10 cellular contexts compared by ENCODE assay signal in the genomic region with DNA sequence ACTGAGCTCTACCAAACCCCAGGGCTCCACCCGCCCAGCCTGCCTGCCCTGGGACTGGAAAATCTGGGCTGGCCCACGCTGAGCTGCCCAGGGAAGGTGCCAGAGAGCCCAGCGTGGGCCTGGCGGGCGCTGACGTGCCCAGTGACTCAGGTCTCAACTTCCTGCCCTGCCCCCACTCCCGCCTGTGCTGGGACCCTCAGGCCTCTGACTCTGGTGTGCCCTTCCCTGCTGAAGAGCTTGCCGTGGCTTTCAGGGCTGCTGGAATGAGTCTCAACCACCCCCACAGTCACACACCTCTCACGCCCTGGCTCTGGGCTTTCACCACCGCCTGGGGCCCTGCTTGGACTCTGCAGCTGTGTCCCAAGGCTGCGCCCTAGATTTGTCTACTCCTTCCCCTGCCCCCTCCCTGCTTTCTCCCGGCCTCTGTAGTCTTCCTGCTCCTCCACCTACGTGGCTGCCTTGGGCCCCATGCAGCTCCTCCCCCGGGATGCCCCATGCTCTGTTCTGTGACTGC. TPM values are rescaled to one million over a fixed set of nuclear protein-coding genes. Genes with fewer than 3 reads are reported as not detected.
DNase-seq lines count a peak whose midpoint lies in the region; ATAC-seq and TF ChIP-seq lines count a peak whose summit lies in the region.
"Had no signal": no experiment of that assay in that cellular context is flagged by ENCODE, and none has a peak within 500 bp of the region (broad histone marks: within the 10 kb centered on the region; RNA-seq: fewer than 3 reads in every experiment).

No MANE protein-coding gene starts in this region.

- H3K27ac Mint-ChIP-seq in CD14-positive monocyte: peak overlapping the region in 3 of 7 donors; percentile 24 to 52 (median 30)
- peak overlapping the region; percentile 32 for H3K27ac Mint-ChIP-seq in central memory CD8-positive, alpha-beta T cell (ENCODE audit: low read depth)

- no peaks in the 10 kb centered on the region for H3K4me1 Mint-ChIP-seq in CD14-positive monocyte
- H3K4me1 Mint-ChIP-seq in central memory CD8-positive, alpha-beta T cell: peaks cover 10% of the 10 kb centered on the region

- DNase-seq in CD14-positive monocyte (ENCODE audit: low spot score) (peak; percentile 16), LHCN-M2 (ENCODE audit: low read depth) (peak; percentile 81), psoas muscle (peak in 1 of 2 donors; percentile 48), SK-N-DZ (ENCODE audit: low spot score) (no peak), iPS-NIHi11 (ENCODE audit: low spot score) (no peak), hepatic stellate cell (ENCODE audit: low spot score) (no peak), NOMO-1 treated with dmso at 0.1 percent for 144 hours (lab: John Stamatoyannopoulos, UW; ENCODE audit: unreplicated experiment) (no peak)
- DNase-seq in central memory CD8-positive, alpha-beta T cell (ENCODE audit: low spot score in 2 of 2): no peak
- DNase-seq: midbrain, NCI-H345 had no signal

- no peaks in the 10 kb centered on the region for H3K9me3 Mint-ChIP-seq in CD14-positive monocyte
- no peaks in the 10 kb centered on the region for H3K9me3 Mint-ChIP-seq in central memory CD8-positive, alpha-beta T cell

- no peaks in the 10 kb centered on the region for H3K4me1 ChIP-seq in psoas muscle

- H3K36me3 Mint-ChIP-seq in CD14-positive monocyte: peaks cover 43 to 65% of the 10 kb centered on the region in 2 donors
- H3K36me3 Mint-ChIP-seq in central memory CD8-positive, alpha-beta T cell (ENCODE audit: insufficient read depth): peaks cover 7% of the 10 kb centered on the region

- intact Hi-C loops in CD14-positive monocyte (cut with micrococcal nuclease) (no loop called here), psoas muscle (cut with DNase I) (no loop called here)

- 75 to 87% (median 75%) methylated on average over 14 of the region's 14 CpGs for WGBS in psoas muscle, 3 donors

- TF ChIP-seq CTCF in CD14-positive monocyte (IDR thresholded peaks at IDR 0.05) (no peak), psoas muscle (IDR thresholded peaks at IDR 0.05) (no peak)

- H3K27me3 Mint-ChIP-seq in CD14-positive monocyte (ENCODE audit: low read depth in 3 of 3): peaks cover 0 to under 1% (median 0%) of the 10 kb centered on the region in 3 donors
- H3K27me3 Mint-ChIP-seq in central memory CD8-positive, alpha-beta T cell: no peaks in the 10 kb centered on the region

- no peaks in the 10 kb centered on the region for H3K9me3 ChIP-seq in psoas muscle

- H3K4me3 Mint-ChIP-seq in CD14-positive monocyte: no peak overlapping the region
- H3K4me3 Mint-ChIP-seq in central memory CD8-positive, alpha-beta T cell: no peak overlapping the region

- H3K27me3 ChIP-seq in psoas muscle (ENCODE audit: insufficient read depth in 3 of 3, low read length in 2 of 3): no peaks in the 10 kb centered on the region

- H3K36me3 ChIP-seq in psoas muscle (ENCODE audit: insufficient read depth in 1 of 2, low read depth in 1 of 2): peaks cover 0 to 55% of the 10 kb centered on the region in 2 donors

- ATAC-seq in central memory CD8-positive, alpha-beta T cell (replicated peaks; ENCODE audit: extremely low read depth, poor library complexity, severe bottlenecking): no peak
- ATAC-seq in psoas muscle: peak in 3 of 4 donors; percentile 19 to 61 (median 31)

- H3K4me3 ChIP-seq in psoas muscle: no peak overlapping the region

- no peak overlapping the region for H3K27ac ChIP-seq in psoas muscle

RNA-seq across cellular contexts. Expression of gene LLGL1, which starts 10.4 kb away (rescaled TPM):
- polyA plus RNA-seq in CD14-positive monocyte: under 1 TPM; 0.52 to 0.76 TPM
- 53.3 and 53.7 TPM in 2 replicates for total RNA-seq in LHCN-M2 (2014; rRNA removed)
- polyA plus RNA-seq in LHCN-M2 (2012): 26.6 TPM
- 1 to 10 TPM; 6.6 to 9.4 (median 8.5) TPM for total RNA-seq in psoas muscle
- 1 to 10 TPM; 5.1 to 9.5 (median 6.2) TPM for polyA plus RNA-seq in psoas muscle
- polyA plus RNA-seq in SK-N-DZ (2014; cell fraction: cytosol; rRNA removed): 99.4 and 115 TPM in 2 replicates
- polyA plus RNA-seq in SK-N-DZ (2014; cell fraction: nucleus; rRNA removed): 83.2 and 89.5 TPM in 2 replicates

RNA-seq across cellular contexts. Expression of gene FLII, which starts 22.7 kb away (rescaled TPM):
- polyA plus RNA-seq in CD14-positive monocyte: 100 to 1,000 TPM; 145 to 227 TPM
- 284 and 286 TPM in 2 replicates for total RNA-seq in LHCN-M2 (2014; rRNA removed)
- 342 TPM for polyA plus RNA-seq in LHCN-M2 (2012)
- total RNA-seq in psoas muscle: 100 to 1,000 TPM; 517 to 816 (median 599) TPM
- 100 to 1,000 TPM; 379 to 491 (median 476) TPM for polyA plus RNA-seq in psoas muscle
- polyA plus RNA-seq in SK-N-DZ (2014; cell fraction: cytosol; rRNA removed): 45.9 and 54.5 TPM in 2 replicates
- 158 and 200 TPM in 2 replicates for polyA plus RNA-seq in SK-N-DZ (2014; cell fraction: nucleus; rRNA removed)

RNA-seq across cellular contexts. Expression of gene MIEF2, which starts 24.7 kb away (rescaled TPM):
- 1 to 10 TPM; 4.9 to 6.1 TPM for polyA plus RNA-seq in CD14-positive monocyte
- total RNA-seq in LHCN-M2 (2014; rRNA removed): 9.4 and 9.6 TPM in 2 replicates
- 8.4 TPM for polyA plus RNA-seq in LHCN-M2 (2012)
- 10 to 100 TPM; 14.3 to 28.4 (median 22.0) TPM for total RNA-seq in psoas muscle
- polyA plus RNA-seq in psoas muscle: 10 to 100 TPM in 2 of 3 donors, 1 to 10 TPM in 1; 8.1 to 18.4 (median 11.6) TPM
- polyA plus RNA-seq in SK-N-DZ (2014; cell fraction: cytosol; rRNA removed): 10.1 and 19.3 TPM in 2 replicates
- polyA plus RNA-seq in SK-N-DZ (2014; cell fraction: nucleus; rRNA removed): 34.9 and 35.8 TPM in 2 replicates

RNA-seq across cellular contexts. Expression of gene ALKBH5, which starts 52.2 kb away (rescaled TPM):
- polyA plus RNA-seq in CD14-positive monocyte (10 to 100 TPM; 78.9 to 79.1 TPM), psoas muscle (100 to 1,000 TPM in 2 of 3 donors, 10 to 100 TPM in 1; 91.7 to 235 (median 111) TPM)
- total RNA-seq in LHCN-M2 (2014; rRNA removed) (115 and 123 TPM in 2 replicates), psoas muscle (100 to 1,000 TPM; 202 to 219 (median 211) TPM)
- 60.0 TPM for polyA plus RNA-seq in LHCN-M2 (2012)
- polyA plus RNA-seq in SK-N-DZ (2014; cell fraction: cytosol; rRNA removed): 65.7 and 68.3 TPM in 2 replicates
- 39.1 and 41.5 TPM in 2 replicates for polyA plus RNA-seq in SK-N-DZ (2014; cell fraction: nucleus; rRNA removed)

Comparison
In these comparisons a context has a peak if more than half of its experiments do, and no peak if none do; other contexts are left out.
1. DNase-seq: peak in CD14-positive monocyte (single experiment) and LHCN-M2 (single experiment); none in central memory CD8-positive, alpha-beta T cell (0 of 2), SK-N-DZ (single experiment), iPS-NIHi11 (single experiment), hepatic stellate cell (single experiment) and NOMO-1 treated with dmso at 0.1 percent for 144 hours (single experiment).